Comparison of ENCODE assay signal across 8 cellular contexts in genomic region chr16:70135796-70136195, GRCh38. TPM values are rescaled to one million over a fixed set of nuclear protein-coding genes. Genes with fewer than 3 reads are reported as not detected.
DNase-seq lines count a peak whose midpoint lies in the region; ATAC-seq and TF ChIP-seq lines count a peak whose summit lies in the region.
"Not testable (repeated sequence)": the region's sequence is repeated elsewhere in the genome, so short reads cannot be mapped to it uniquely, and the experiment has no call there.
"Had no signal": no experiment of that assay in that cellular context is flagged by ENCODE, and none has a peak within 500 bp of the region (broad histone marks: within the 10 kb centered on the region; RNA-seq: fewer than 3 reads in every experiment).

No MANE protein-coding gene starts in this region.

- not testable (repeated sequence) for DNase-seq in T-helper 17 cell; activated CD4-positive, alpha-beta T cell treated with anti-CD3 and anti-CD28 coated beads, Interleukin-2, amount 10 ng/mL, durations not matched to agents 7 days and 5 days; activated naive CD4-positive, alpha-beta T cell treated with anti-CD3 and anti-CD28 coated beads, Interleukin-2, amount 50 U/mL, for 72 hours (ENCODE audit: low spot score in 2 of 2); central memory CD8-positive, alpha-beta T cell (ENCODE audit: low spot score in 2 of 2); nephron progenitor cell
- DNase-seq in dedifferentiated amniotic fluid mesenchymal stem cell (ENCODE audit: extremely low spot score) = peak; percentile 13

- not testable (repeated sequence) for TF ChIP-seq CTCF in nephron progenitor cell (IDR thresholded peaks at IDR 0.05)

- not testable (repeated sequence) for H3K27me3 Mint-ChIP-seq in T-helper 17 cell; activated CD4-positive, alpha-beta T cell treated with anti-CD3 and anti-CD28 coated beads, Interleukin-2, amount 10 ng/mL, durations not matched to agents 7 days and 5 days; activated T-helper 17 cell treated with anti-CD3 and anti-CD28 coated beads, Interleukin-2, amount 50 U/mL, for 72 hours; central memory CD8-positive, alpha-beta T cell; nephron progenitor cell (ENCODE audit: low read depth, poor library complexity)

- not testable (repeated sequence) for H3K9me3 Mint-ChIP-seq in activated CD4-positive, alpha-beta T cell treated with anti-CD3 and anti-CD28 coated beads, Interleukin-2, amount 10 ng/mL, durations not matched to agents 7 days and 5 days; activated T-helper 17 cell treated with anti-CD3 and anti-CD28 coated beads, Interleukin-2, amount 50 U/mL, for 72 hours; activated naive CD4-positive, alpha-beta T cell treated with anti-CD3 and anti-CD28 coated beads, Interleukin-2, amount 50 U/mL, for 72 hours; central memory CD8-positive, alpha-beta T cell; nephron progenitor cell

- H3K9me3 ChIP-seq in T-helper 17 cell (ENCODE audit: control insufficient read depth, low read length, poor library complexity, severe bottlenecking) = not testable (repeated sequence)

- CTCF ChIA-PET in activated CD4-positive, alpha-beta T cell treated with anti-CD3 and anti-CD28 coated beads, Interleukin-2, amount 10 ng/mL, durations not matched to agents 7 days and 5 days (lab: Charles Lee) = not testable (repeated sequence)

- H3K27ac Mint-ChIP-seq in T-helper 17 cell = peak overlapping the region; percentile 49
- peak overlapping the region; percentile 57 for H3K27ac Mint-ChIP-seq in activated CD4-positive, alpha-beta T cell treated with anti-CD3 and anti-CD28 coated beads, Interleukin-2, amount 10 ng/mL, durations not matched to agents 7 days and 5 days
- peak overlapping the region; percentile 33 for H3K27ac Mint-ChIP-seq in activated T-helper 17 cell treated with anti-CD3 and anti-CD28 coated beads, Interleukin-2, amount 50 U/mL, for 72 hours
- peak overlapping the region; percentile 45 to 87 for H3K27ac Mint-ChIP-seq in activated naive CD4-positive, alpha-beta T cell treated with anti-CD3 and anti-CD28 coated beads, Interleukin-2, amount 50 U/mL, for 72 hours
- H3K27ac Mint-ChIP-seq in central memory CD8-positive, alpha-beta T cell (ENCODE audit: low read depth) = peak overlapping the region; percentile 92
- peak overlapping the region; percentile 90 for H3K27ac Mint-ChIP-seq in nephron progenitor cell

- ATAC-seq in T-helper 17 cell; activated T-helper 17 cell treated with anti-CD3 and anti-CD28 coated beads, Interleukin-2, amount 50 U/mL, for 72 hours (replicated peaks); activated naive CD4-positive, alpha-beta T cell treated with anti-CD3 and anti-CD28 coated beads, Interleukin-2, amount 50 U/mL, for 72 hours; central memory CD8-positive, alpha-beta T cell (replicated peaks; ENCODE audit: extremely low read depth, poor library complexity, severe bottlenecking): not testable (repeated sequence)

- H3K36me3 Mint-ChIP-seq in T-helper 17 cell (ENCODE audit: low read depth); activated naive CD4-positive, alpha-beta T cell treated with anti-CD3 and anti-CD28 coated beads, Interleukin-2, amount 50 U/mL, for 72 hours: not testable (repeated sequence)
- H3K36me3 Mint-ChIP-seq in activated CD4-positive, alpha-beta T cell treated with anti-CD3 and anti-CD28 coated beads, Interleukin-2, amount 10 ng/mL, durations not matched to agents 7 days and 5 days (ENCODE audit: low read depth) = peaks cover 53% of the 10 kb centered on the region
- H3K36me3 Mint-ChIP-seq in activated T-helper 17 cell treated with anti-CD3 and anti-CD28 coated beads, Interleukin-2, amount 50 U/mL, for 72 hours (ENCODE audit: low read depth) = peaks cover 100% of the 10 kb centered on the region
- peaks cover 79% of the 10 kb centered on the region for H3K36me3 Mint-ChIP-seq in central memory CD8-positive, alpha-beta T cell (ENCODE audit: insufficient read depth)
- H3K36me3 Mint-ChIP-seq in nephron progenitor cell (ENCODE audit: low read depth) = peaks cover 75% of the 10 kb centered on the region

- H3K4me3 Mint-ChIP-seq in T-helper 17 cell = peak overlapping the region; percentile 12
- not testable (repeated sequence) for H3K4me3 Mint-ChIP-seq in activated CD4-positive, alpha-beta T cell treated with anti-CD3 and anti-CD28 coated beads, Interleukin-2, amount 10 ng/mL, durations not matched to agents 7 days and 5 days; activated T-helper 17 cell treated with anti-CD3 and anti-CD28 coated beads, Interleukin-2, amount 50 U/mL, for 72 hours; central memory CD8-positive, alpha-beta T cell; nephron progenitor cell

- POLR2A ChIA-PET in activated CD4-positive, alpha-beta T cell treated with anti-CD3 and anti-CD28 coated beads, Interleukin-2, amount 10 ng/mL, durations not matched to agents 7 days and 5 days (lab: Charles Lee) = interaction anchor here (0.6 kb wide), 1 partner anchor 409 kb away, joined by 3 read pairs; no protein-coding TSS in a partner anchor

- H3K4me1 Mint-ChIP-seq in T-helper 17 cell; activated CD4-positive, alpha-beta T cell treated with anti-CD3 and anti-CD28 coated beads, Interleukin-2, amount 10 ng/mL, durations not matched to agents 7 days and 5 days; activated T-helper 17 cell treated with anti-CD3 and anti-CD28 coated beads, Interleukin-2, amount 50 U/mL, for 72 hours; central memory CD8-positive, alpha-beta T cell; nephron progenitor cell: not testable (repeated sequence)

RNA-seq across cellular contexts. Expression of gene PDPR, which starts 21.7 kb away (rescaled TPM):
- 10 to 100 TPM; 35.0 to 35.6 TPM for total RNA-seq in T-helper 17 cell
- total RNA-seq in activated CD4-positive, alpha-beta T cell treated with anti-CD3 and anti-CD28 coated beads, Interleukin-2, amount 10 ng/mL, durations not matched to agents 7 days and 5 days = 10 to 100 TPM; 34.3 to 36.2 TPM
- total RNA-seq in activated T-helper 17 cell treated with anti-CD3 and anti-CD28 coated beads, Interleukin-2, amount 50 U/mL, for 72 hours = 10 to 100 TPM; 33.3 to 34.4 TPM
- 10 to 100 TPM; 32.7 to 34.3 TPM for total RNA-seq in activated naive CD4-positive, alpha-beta T cell treated with anti-CD3 and anti-CD28 coated beads, Interleukin-2, amount 50 U/mL, for 72 hours

RNA-seq across cellular contexts. Expression of gene CLEC18C, which starts 37.8 kb away (rescaled TPM):
- total RNA-seq in T-helper 17 cell = 1 to 10 TPM in 1 of 2 donors, under 1 TPM in 1; 0.44 to 1.3 TPM
- total RNA-seq in activated CD4-positive, alpha-beta T cell treated with anti-CD3 and anti-CD28 coated beads, Interleukin-2, amount 10 ng/mL, durations not matched to agents 7 days and 5 days = under 1 TPM; 0.40 to 0.64 TPM
- 1 to 10 TPM in 1 of 2 donors, under 1 TPM in 1; 0.50 to 1.3 TPM for total RNA-seq in activated T-helper 17 cell treated with anti-CD3 and anti-CD28 coated beads, Interleukin-2, amount 50 U/mL, for 72 hours
- not detected for total RNA-seq in activated naive CD4-positive, alpha-beta T cell treated with anti-CD3 and anti-CD28 coated beads, Interleukin-2, amount 50 U/mL, for 72 hours
- total RNA-seq: CD4-positive, alpha-beta T cell had no signal

Comparison
In these comparisons a context has a peak if more than half of its experiments do, and no peak if none do; other contexts are left out.
1. H3K27ac Mint-ChIP-seq: peak in every context shown above with its lines; median percentile 92 in central memory CD8-positive, alpha-beta T cell; 90 in nephron progenitor cell; 66 in activated naive CD4-positive, alpha-beta T cell treated with anti-CD3 and anti-CD28 coated beads, Interleukin-2, amount 50 U/mL, for 72 hours; 57 in activated CD4-positive, alpha-beta T cell treated with anti-CD3 and anti-CD28 coated beads, Interleukin-2, amount 10 ng/mL, durations not matched to agents 7 days and 5 days; 49 in T-helper 17 cell; 33 in activated T-helper 17 cell treated with anti-CD3 and anti-CD28 coated beads, Interleukin-2, amount 50 U/mL, for 72 hours.